ENCODE assay signal across 10 cellular contexts in the genomic region with DNA sequence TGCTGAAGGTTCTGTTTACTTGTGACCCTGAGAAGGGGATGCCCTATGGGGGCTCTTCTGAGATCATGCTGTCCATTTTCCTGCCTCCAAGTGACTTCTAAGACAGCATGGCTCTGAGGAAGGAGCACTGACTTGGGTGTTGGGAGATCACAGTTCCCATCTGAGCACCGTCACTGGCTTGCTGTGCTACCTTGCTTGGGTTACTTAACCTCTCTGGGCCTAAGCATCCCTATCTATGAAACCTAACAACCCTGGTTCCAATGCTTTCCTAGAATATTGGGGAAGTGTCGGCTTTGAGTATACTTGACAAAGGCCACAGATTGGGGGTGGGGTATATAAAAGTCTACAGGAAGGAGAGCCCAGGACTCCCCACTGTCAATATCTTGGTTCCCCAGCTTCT. TPM values are rescaled to one million over a fixed set of nuclear protein-coding genes. Genes with fewer than 3 reads are reported as not detected.
A peak's percentile ranks its signal among the peaks of the same experiment; 100 is the strongest.
DNase-seq lines count a peak whose midpoint lies in the region; ATAC-seq and TF ChIP-seq lines count a peak whose summit lies in the region.
"Had no signal": no experiment of that assay in that cellular context is flagged by ENCODE, and none has a peak within 500 bp of the region (broad histone marks: within the 10 kb centered on the region; RNA-seq: fewer than 3 reads in every experiment).

No MANE protein-coding gene starts in this region.

- peak overlapping the region; percentile 99 to 100 (median 99) for H3K27ac Mint-ChIP-seq in CD14-positive monocyte
- H3K27ac Mint-ChIP-seq in effector memory CD8-positive, alpha-beta T cell = peak overlapping the region; percentile 99
- H3K27ac Mint-ChIP-seq: GM23338 had no signal

- peaks cover 0 to 2% (median 0%) of the 10 kb centered on the region in 3 donors for H3K27me3 Mint-ChIP-seq in CD14-positive monocyte (ENCODE audit: low read depth in 3 of 3)
- H3K27me3 Mint-ChIP-seq in effector memory CD8-positive, alpha-beta T cell = no peaks in the 10 kb centered on the region

- H3K4me3 Mint-ChIP-seq in CD14-positive monocyte = peak overlapping the region; percentile 100
- H3K4me3 Mint-ChIP-seq in effector memory CD8-positive, alpha-beta T cell = peak overlapping the region; percentile 88 to 99
- H3K4me3 Mint-ChIP-seq: GM23338 had no signal

- H3K4me2 ChIP-seq in OCI-LY3 (ENCODE audit: low read length) (peak overlapping the region; percentile 47; the same call in 1 of the 2 replicates), osteoblast (ENCODE audit: insufficient read depth, low read length) (no peak overlapping the region)
- H3K4me2 ChIP-seq: GM23338 had no signal

- peaks cover 91 to 98% of the 10 kb centered on the region in 2 donors for H3K36me3 Mint-ChIP-seq in CD14-positive monocyte
- peaks cover 76% of the 10 kb centered on the region for H3K36me3 Mint-ChIP-seq in effector memory CD8-positive, alpha-beta T cell (ENCODE audit: insufficient read depth)

- H3K27ac ChIP-seq in OCI-LY3 (ENCODE audit: low read length) = no peak overlapping the region
- no peak overlapping the region for H3K27ac ChIP-seq in osteoblast (ENCODE audit: low read depth, low read length)
- no peak overlapping the region for H3K27ac ChIP-seq in ovary

- peaks cover 35% of the 10 kb centered on the region for H3K4me1 ChIP-seq in OCI-LY3 (ENCODE audit: low read length)
- peaks cover 16% of the 10 kb centered on the region for H3K4me1 ChIP-seq in osteoblast (ENCODE audit: insufficient read depth, low read length)
- H3K4me1 ChIP-seq in ovary (ENCODE audit: insufficient read depth) = peaks cover 10% of the 10 kb centered on the region

- TF ChIP-seq CTCF in CD14-positive monocyte (IDR thresholded peaks at IDR 0.05) = no peak
- TF ChIP-seq CTCF in OCI-LY3 (IDR thresholded peaks at IDR 0.05; ENCODE audit: low read depth, low read length) = no peak
- TF ChIP-seq CTCF in osteoblast (IDR thresholded peaks at IDR 0.05; ENCODE audit: extremely low read depth, low read depth, low read length) = no peak
- no peak for TF ChIP-seq CTCF in ovary (IDR thresholded peaks at IDR 0.05)

- no peak for DNase-seq in CD14-positive monocyte (ENCODE audit: low spot score)
- no peak for DNase-seq in effector memory CD8-positive, alpha-beta T cell
- DNase-seq in osteoblast (ENCODE audit: insufficient read length, low spot score, missing footprints) = peak; percentile 43
- no peak for DNase-seq in ovary
- no peak for DNase-seq in NCI-H69 (lab: John Stamatoyannopoulos, UW)
- DNase-seq: NCI-H2029 had no signal

- H3K79me2 ChIP-seq in OCI-LY3 (ENCODE audit: low read length) (peaks cover 93% of the 10 kb centered on the region), osteoblast (ENCODE audit: insufficient read depth, low read length) (peaks cover 81% of the 10 kb centered on the region)

- peaks cover 93% of the 10 kb centered on the region for H3K4me1 Mint-ChIP-seq in CD14-positive monocyte
- peaks cover 79 to 86% of the 10 kb centered on the region in 2 donors for H3K4me1 Mint-ChIP-seq in effector memory CD8-positive, alpha-beta T cell (ENCODE audit: low read depth in 2 of 2)

- peaks cover 40% of the 10 kb centered on the region for H3K36me3 ChIP-seq in OCI-LY3 (replicated peaks; ENCODE audit: low read depth, low read length)
- H3K36me3 ChIP-seq in osteoblast (ENCODE audit: insufficient read depth, low read length) = no peaks in the 10 kb centered on the region
- no peaks in the 10 kb centered on the region for H3K36me3 ChIP-seq in ovary

- WGBS in ovary, 3 donors = 89 to 94% (median 94%) methylated on average over 2 of the region's 2 CpGs

- H3K9me3 Mint-ChIP-seq in CD14-positive monocyte = peaks cover 0 to 5% (median 3%) of the 10 kb centered on the region in 7 donors
- H3K9me3 Mint-ChIP-seq in effector memory CD8-positive, alpha-beta T cell = no peaks in the 10 kb centered on the region
- H3K9me3 Mint-ChIP-seq: GM23338 had no signal

- no peak overlapping the region for H3K9ac ChIP-seq in OCI-LY3 (ENCODE audit: low read length)

- H3K9me3 ChIP-seq in OCI-LY3 (ENCODE audit: insufficient read depth, low read length) = no peaks in the 10 kb centered on the region
- H3K9me3 ChIP-seq in osteoblast (ENCODE audit: low read depth, low read length) = no peaks in the 10 kb centered on the region
- no peaks in the 10 kb centered on the region for H3K9me3 ChIP-seq in ovary

- no peak for TF ChIP-seq POLR2A in ovary (IDR thresholded peaks at IDR 0.05)

- H3K4me3 ChIP-seq in OCI-LY3 (ENCODE audit: low read length) (no peak overlapping the region), osteoblast (ENCODE audit: insufficient read depth, low read length) (no peak overlapping the region), ovary (no peak overlapping the region)
- H3K4me3 ChIP-seq: GM23338 had no signal

- H2AFZ ChIP-seq in OCI-LY3 (ENCODE audit: low read depth, low read length) = no peak overlapping the region
- no peak overlapping the region for H2AFZ ChIP-seq in osteoblast (ENCODE audit: low read length)
- H2AFZ ChIP-seq: GM23338 had no signal

- H3K27me3 ChIP-seq in OCI-LY3 (ENCODE audit: low read depth, low read length) = no peaks in the 10 kb centered on the region
- H3K27me3 ChIP-seq in osteoblast (ENCODE audit: insufficient read depth, low read length) = no peaks in the 10 kb centered on the region
- H3K27me3 ChIP-seq in ovary = no peaks in the 10 kb centered on the region

- H4K20me1 ChIP-seq in OCI-LY3 (ENCODE audit: insufficient read depth, low read length) (peaks cover 91% of the 10 kb centered on the region), osteoblast (ENCODE audit: insufficient read depth, low read length) (peaks cover 25% of the 10 kb centered on the region)

- no peak for ATAC-seq in effector memory CD8-positive, alpha-beta T cell (replicated peaks)
- ATAC-seq in HG03565 (IDR thresholded peaks at IDR 0.05; ENCODE audit: unreplicated experiment) (no peak), HG03045 (IDR thresholded peaks at IDR 0.05; ENCODE audit: unreplicated experiment) (no peak)
- ATAC-seq: GM23338 had no signal

- intact Hi-C loops in CD14-positive monocyte (cut with micrococcal nuclease) (loop anchor here in 1 of 2 donors (2.0 kb wide), 1 partner anchor 20 kb away; no protein-coding TSS in a partner anchor), ovary (cut with DNase I) (no loop called here)

- TF ChIP-seq EP300 in ovary (IDR thresholded peaks at IDR 0.05) = no peak

RNA-seq across cellular contexts. Expression of a gene that starts 6.2 kb away (rescaled TPM):
- polyA plus RNA-seq in CD14-positive monocyte (100 to 1,000 TPM; 436 to 761 TPM), ovary (10 to 100 TPM; 10.3 to 14.3 TPM)
- total RNA-seq in osteoblast (11.2 and 12.7 TPM in 2 replicates), ovary (10 to 100 TPM; 11.4 to 27.6 (median 21.6) TPM)

RNA-seq across cellular contexts. Expression of a gene that starts 56.9 kb away (rescaled TPM):
- polyA plus RNA-seq in CD14-positive monocyte (1 to 10 TPM; 3.6 to 5.1 TPM), ovary (10 to 100 TPM; 19.8 to 36.0 TPM)
- total RNA-seq in osteoblast (46.0 and 48.5 TPM in 2 replicates), ovary (10 to 100 TPM; 36.0 to 59.3 (median 47.8) TPM)
